20 cellular contexts compared by ENCODE assay signal in genomic region chr12:57270966-57271470, GRCh38. TPM values are rescaled to one million over a fixed set of nuclear protein-coding genes. Genes with fewer than 3 reads are reported as not detected.
DNase-seq lines count a peak whose midpoint lies in the region; ATAC-seq and TF ChIP-seq lines count a peak whose summit lies in the region.
"Had no signal": no experiment of that assay in that cellular context is flagged by ENCODE, and none has a peak within 500 bp of the region (broad histone marks: within the 10 kb centered on the region; RNA-seq: fewer than 3 reads in every experiment).

No MANE protein-coding gene starts in this region.

- peaks cover 40% of the 10 kb centered on the region for H3K36me3 ChIP-seq in CD8-positive, alpha-beta T cell (ENCODE audit: insufficient read depth, low read length)
- peaks cover 29 to 68% of the 10 kb centered on the region in 2 experiments for H3K36me3 ChIP-seq in HEK293 (ENCODE audit: control insufficient read depth in 2 of 2, insufficient read depth in 1 of 2, low read length in 2 of 2)
- H3K36me3 ChIP-seq in spleen: peaks cover 3 to 100% (median 52%) of the 10 kb centered on the region in 6 donors

- 88 to 100% (median 95%) methylated on average over 1 of the region's 1 CpG for WGBS in spleen, 5 donors

- H3K4me3 Mint-ChIP-seq in CD8-positive, alpha-beta T cell: no peak overlapping the region
- no peak overlapping the region for H3K4me3 Mint-ChIP-seq in activated T-helper 17 cell treated with anti-CD3 and anti-CD28 coated beads, Interleukin-2, amount 50 U/mL, for 72 hours
- H3K4me3 Mint-ChIP-seq in activated naive CD4-positive, alpha-beta T cell treated with anti-CD3 and anti-CD28 coated beads, Interleukin-2, amount 10 ng/mL, durations not matched to agents 7 days and 5 days: no peak overlapping the region
- H3K4me3 Mint-ChIP-seq: activated CD4-positive, alpha-beta T cell treated with anti-CD3 and anti-CD28 coated beads for 36 hours; effector memory CD8-positive, alpha-beta T cell; natural killer cell; T-helper 1 cell treated with Interleukin-12 subunit alpha and Interleukin-12 subunit beta and Interleukin-4 antibody, amounts not matched to agents 30 μg/mL and 1 μg/mL, for 36 hours had no signal

- no peaks in the 10 kb centered on the region for H3K4me1 ChIP-seq in CD8-positive, alpha-beta T cell (ENCODE audit: insufficient read depth, low read length)
- H3K4me1 ChIP-seq in HEK293 (ENCODE audit: control insufficient read depth, insufficient read depth, low read length) (no peaks in the 10 kb centered on the region), spleen (peaks cover 0 to 26% (median 9%) of the 10 kb centered on the region in 6 donors)

- no peaks in the 10 kb centered on the region for H3K27me3 ChIP-seq in CD8-positive, alpha-beta T cell (ENCODE audit: insufficient read depth, low read length)
- no peaks in the 10 kb centered on the region for H3K27me3 ChIP-seq in spleen (replicated peaks in 1 of 7)

- peaks cover 86% of the 10 kb centered on the region for H3K36me3 Mint-ChIP-seq in CD8-positive, alpha-beta T cell
- peaks cover 100% of the 10 kb centered on the region for H3K36me3 Mint-ChIP-seq in activated T-helper 17 cell treated with anti-CD3 and anti-CD28 coated beads, Interleukin-2, amount 50 U/mL, for 72 hours (ENCODE audit: low read depth)
- H3K36me3 Mint-ChIP-seq in activated naive CD4-positive, alpha-beta T cell treated with anti-CD3 and anti-CD28 coated beads, Interleukin-2, amount 10 ng/mL, durations not matched to agents 7 days and 5 days: peaks cover 50% of the 10 kb centered on the region

- H3K9me3 Mint-ChIP-seq in CD8-positive, alpha-beta T cell: no peaks in the 10 kb centered on the region
- H3K9me3 Mint-ChIP-seq in activated T-helper 17 cell treated with anti-CD3 and anti-CD28 coated beads, Interleukin-2, amount 50 U/mL, for 72 hours: no peaks in the 10 kb centered on the region
- no peaks in the 10 kb centered on the region for H3K9me3 Mint-ChIP-seq in activated naive CD4-positive, alpha-beta T cell treated with anti-CD3 and anti-CD28 coated beads, Interleukin-2, amount 10 ng/mL, durations not matched to agents 7 days and 5 days
- H3K9me3 Mint-ChIP-seq: activated naive CD4-positive, alpha-beta T cell treated with anti-CD3 and anti-CD28 coated beads, Interleukin-2, amount 50 U/mL, for 72 hours; effector memory CD8-positive, alpha-beta T cell; natural killer cell; T-helper 1 cell treated with Interleukin-12 subunit alpha and Interleukin-12 subunit beta and Interleukin-4 antibody, amounts not matched to agents 30 μg/mL and 1 μg/mL, for 36 hours had no signal

- no peak overlapping the region for H3K4me3 ChIP-seq in CD8-positive, alpha-beta T cell (ENCODE audit: low read depth, low read length)
- no peak overlapping the region for H3K4me3 ChIP-seq in HEK293 (ENCODE audit: low read depth, low read length)
- H3K4me3 ChIP-seq in spleen: no peak overlapping the region
- H3K4me3 ChIP-seq: left ventricle myocardium inferior had no signal

- no peaks in the 10 kb centered on the region for H3K27me3 Mint-ChIP-seq in CD8-positive, alpha-beta T cell (ENCODE audit: low read depth)
- no peaks in the 10 kb centered on the region for H3K27me3 Mint-ChIP-seq in activated T-helper 17 cell treated with anti-CD3 and anti-CD28 coated beads, Interleukin-2, amount 50 U/mL, for 72 hours
- no peaks in the 10 kb centered on the region for H3K27me3 Mint-ChIP-seq in activated naive CD4-positive, alpha-beta T cell treated with anti-CD3 and anti-CD28 coated beads, Interleukin-2, amount 10 ng/mL, durations not matched to agents 7 days and 5 days
- H3K27me3 Mint-ChIP-seq: activated CD4-positive, alpha-beta T cell treated with anti-CD3 and anti-CD28 coated beads for 36 hours; effector memory CD8-positive, alpha-beta T cell had no signal

- CTCF ChIA-PET in CD8-positive, alpha-beta T cell (lab: Charles Lee): interaction anchor here (0.7 to 2.9 kb wide), 4 partner anchors 10 to 88 kb away, joined by 3 to 16 read pairs (median 6); no protein-coding TSS in a partner anchor
- CTCF ChIA-PET in HEK293 (lab: Yijun Ruan, JAX): interaction anchor here (0.5 to 2.2 kb wide), 8 partner anchors 9 to 323 kb away, joined by 3 to 17 read pairs (median 4); no protein-coding TSS in a partner anchor
- CTCF ChIA-PET in activated naive CD4-positive, alpha-beta T cell treated with anti-CD3 and anti-CD28 coated beads, Interleukin-2, amount 10 ng/mL, durations not matched to agents 7 days and 5 days (lab: Charles Lee): interaction anchor here (0.7 to 1.6 kb wide), 4 partner anchors 159 to 185 kb away, joined by 3 to 4 read pairs (median 4); partner anchors contain the start of gene INHBE

- no peak for DNase-seq in CD8-positive, alpha-beta T cell
- peak; percentile 62 for DNase-seq in iPS-NIHi7 (ENCODE audit: extremely low spot score)
- DNase-seq in DMS153 treated with DMSO at 0.1 percent for 48 hours (lab: John Stamatoyannopoulos, UW; ENCODE audit: unreplicated experiment): no peak
- no peak for DNase-seq in activated naive CD4-positive, alpha-beta T cell treated with anti-CD3 and anti-CD28 coated beads, Interleukin-2, amount 10 ng/mL, durations not matched to agents 7 days and 5 days
- DNase-seq in spleen: no peak
- DNase-seq: activated CD4-positive, alpha-beta T cell treated with anti-CD3 and anti-CD28 coated beads for 36 hours; AML-193; DMS53; effector memory CD8-positive, alpha-beta T cell; foreskin fibroblast; left ventricle myocardium inferior; MM.1S; natural killer cell; NCI-H2029 treated with DMSO at 0.1 percent for 48 hours; NCI-H526 had no signal

- no peak overlapping the region for H3K27ac ChIP-seq in CD8-positive, alpha-beta T cell (ENCODE audit: low read depth, low read length)
- H3K27ac ChIP-seq in HEK293 (ENCODE audit: extremely low read depth, low read depth, low read length): no peak overlapping the region
- H3K27ac ChIP-seq in spleen: no peak overlapping the region
- H3K27ac ChIP-seq: left ventricle myocardium inferior had no signal

- intact Hi-C loops in CD8-positive, alpha-beta T cell (cut with DNase I, micrococcal nuclease): no loop called here
- intact Hi-C loops in spleen (cut with DNase I; ENCODE audit: low total_unique reads): no loop called here

- H3K4me1 Mint-ChIP-seq in CD8-positive, alpha-beta T cell (ENCODE audit: low read depth): peaks cover 2% of the 10 kb centered on the region
- peaks cover 9% of the 10 kb centered on the region for H3K4me1 Mint-ChIP-seq in activated T-helper 17 cell treated with anti-CD3 and anti-CD28 coated beads, Interleukin-2, amount 50 U/mL, for 72 hours
- H3K4me1 Mint-ChIP-seq in activated naive CD4-positive, alpha-beta T cell treated with anti-CD3 and anti-CD28 coated beads, Interleukin-2, amount 10 ng/mL, durations not matched to agents 7 days and 5 days: no peaks in the 10 kb centered on the region
- H3K4me1 Mint-ChIP-seq: natural killer cell had no signal

- TF ChIP-seq CTCF in CD8-positive, alpha-beta T cell (IDR thresholded peaks at IDR 0.05): no peak
- peak; percentile 20; the same call in 1 of the 2 replicates for TF ChIP-seq CTCF in HEK293 (tag by site-specific recombination; IDR thresholded peaks at IDR 0.05)
- TF ChIP-seq CTCF in spleen (IDR thresholded peaks at IDR 0.05 in 8 of 11, conservative IDR thresholded peaks at IDR 0.05 in 3 of 11): no peak

- no peak for ATAC-seq in CD8-positive, alpha-beta T cell
- no peak for ATAC-seq in activated T-helper 17 cell treated with anti-CD3 and anti-CD28 coated beads, Interleukin-2, amount 50 U/mL, for 72 hours (replicated peaks)
- no peak for ATAC-seq in GM19328 (IDR thresholded peaks at IDR 0.05; ENCODE audit: unreplicated experiment)
- ATAC-seq: activated CD4-positive, alpha-beta T cell treated with anti-CD3 and anti-CD28 coated beads for 36 hours; activated naive CD4-positive, alpha-beta T cell treated with anti-CD3 and anti-CD28 coated beads, Interleukin-2, amount 50 U/mL, for 72 hours; effector memory CD8-positive, alpha-beta T cell; natural killer cell had no signal

- TF ChIP-seq POLR2A in spleen (IDR thresholded peaks at IDR 0.05): no peak

- H3K27ac Mint-ChIP-seq in CD8-positive, alpha-beta T cell: peak overlapping the region; percentile 16
- peak overlapping the region; percentile 74 for H3K27ac Mint-ChIP-seq in activated T-helper 17 cell treated with anti-CD3 and anti-CD28 coated beads, Interleukin-2, amount 50 U/mL, for 72 hours
- H3K27ac Mint-ChIP-seq in activated naive CD4-positive, alpha-beta T cell treated with anti-CD3 and anti-CD28 coated beads, Interleukin-2, amount 10 ng/mL, durations not matched to agents 7 days and 5 days: no peak overlapping the region
- H3K27ac Mint-ChIP-seq: activated CD4-positive, alpha-beta T cell treated with anti-CD3 and anti-CD28 coated beads for 36 hours; natural killer cell; T-helper 1 cell treated with Interleukin-12 subunit alpha and Interleukin-12 subunit beta and Interleukin-4 antibody, amounts not matched to agents 30 μg/mL and 1 μg/mL, for 36 hours had no signal

- POLR2A ChIA-PET in CD8-positive, alpha-beta T cell (lab: Charles Lee): no interaction called here
- POLR2A ChIA-PET in HEK293 (lab: Yijun Ruan, JAX): interaction anchor here (0.6 kb wide), 2 partner anchors 187 to 618 kb away, joined by 3 read pairs; no protein-coding TSS in a partner anchor

- no peaks in the 10 kb centered on the region for H3K9me3 ChIP-seq in CD8-positive, alpha-beta T cell (ENCODE audit: low read length)
- H3K9me3 ChIP-seq in HEK293 (ENCODE audit: control insufficient read depth, insufficient read depth, low read depth, low read length): no peaks in the 10 kb centered on the region
- no peaks in the 10 kb centered on the region for H3K9me3 ChIP-seq in spleen
- H3K9me3 ChIP-seq: left ventricle myocardium inferior had no signal

TF ChIP-seq in HEK293, 187 proteins besides CTCF, POLR2A, EP300 and RAD21 (continues in another document):
- TF ChIP-seq ZNF266 (tag by site-specific recombination; IDR thresholded peaks at IDR 0.05; ENCODE audit: low read depth) (no peak), ZBTB20 (tag by site-specific recombination; IDR thresholded peaks at IDR 0.05) (no peak), ZNF548 (tag by site-specific recombination; IDR thresholded peaks at IDR 0.05) (no peak), ZNF777 (tag by site-specific recombination; IDR thresholded peaks at IDR 0.05; ENCODE audit: borderline replicate concordance) (no peak), ZBTB1 (tag by site-specific recombination; IDR thresholded peaks at IDR 0.05) (no peak)

RNA-seq across cellular contexts. Expression of gene STAC3, which starts 20.0 kb away (rescaled TPM):
- total RNA-seq in CD8-positive, alpha-beta T cell: 1 to 10 TPM in 1 of 2 experiments, under 1 TPM in 1; 0.54 to 1.5 TPM
- 1 to 10 TPM; 3.2 to 4.5 TPM for total RNA-seq in activated T-helper 17 cell treated with anti-CD3 and anti-CD28 coated beads, Interleukin-2, amount 50 U/mL, for 72 hours
- total RNA-seq in spleen: 1 to 10 TPM; 3.4 to 9.8 (median 5.6) TPM
- polyA plus RNA-seq in spleen: 10 to 100 TPM; 10.1 to 16.4 (median 10.4) TPM

RNA-seq across cellular contexts. Expression of gene SHMT2, which starts 41.5 kb away (rescaled TPM):
- total RNA-seq in CD8-positive, alpha-beta T cell: 10 to 100 TPM; 14.2 to 18.6 TPM
- 100 to 1,000 TPM; 232 to 320 TPM for total RNA-seq in activated T-helper 17 cell treated with anti-CD3 and anti-CD28 coated beads, Interleukin-2, amount 50 U/mL, for 72 hours
- 10 to 100 TPM; 52.2 to 86.6 (median 63.8) TPM for total RNA-seq in spleen
- polyA plus RNA-seq in spleen: 10 to 100 TPM; 47.3 to 72.7 (median 57.8) TPM

RNA-seq across cellular contexts. Expression of gene NXPH4, which starts 54.4 kb away (rescaled TPM):
- 1 to 10 TPM; 1.4 to 1.7 TPM for total RNA-seq in CD8-positive, alpha-beta T cell
- 1 to 10 TPM in 1 of 2 donors, under 1 TPM in 1; 0.34 to 1.4 TPM for total RNA-seq in activated T-helper 17 cell treated with anti-CD3 and anti-CD28 coated beads, Interleukin-2, amount 50 U/mL, for 72 hours
- under 1 TPM in 3 of 7 donors, not detected in 4; 0.28 to 0.60 (median 0.54) TPM for total RNA-seq in spleen
- under 1 TPM; 0.11 to 0.19 (median 0.15) TPM for polyA plus RNA-seq in spleen
